Comparison of ENCODE assay signal across 2 cellular contexts in genomic region chr22:18893775-18894174, GRCh38. TPM values are rescaled to one million over a fixed set of nuclear protein-coding genes. Genes with fewer than 3 reads are reported as not detected.
"Had no signal": no experiment of that assay in that cellular context is flagged by ENCODE, and none has a peak within 500 bp of the region (broad histone marks: within the 10 kb centered on the region; RNA-seq: fewer than 3 reads in every experiment).

No MANE protein-coding gene starts in this region.

RNA-seq across cellular contexts. Expression of gene PRODH, which starts 42.3 kb away (rescaled TPM):
- total RNA-seq: LHCN-M2, M059J had no signal
